ENCODE assay signal across 17 cellular contexts in genomic region chr17:64166876-64167275, GRCh38.
"Had no signal": no experiment of that assay in that cellular context is flagged by ENCODE, and none has a peak within 500 bp of the region (broad histone marks: within the 10 kb centered on the region; RNA-seq: fewer than 3 reads in every experiment).

No MANE protein-coding gene starts in this region.

- ATAC-seq: heart right ventricle; mucosa of descending colon; naive thymus-derived CD8-positive, alpha-beta T cell; stimulated activated naive CD8-positive, alpha-beta T cell treated with anti-CD3 and anti-CD28 coated beads, Interleukin-15, Interleukin-2, amounts not matched to agents 100 U/mL and 50 U/mL, for 24 hours had no signal

- H3K4me1 ChIP-seq: colonic mucosa, uterus had no signal

- H3K9me3 Mint-ChIP-seq: naive thymus-derived CD8-positive, alpha-beta T cell had no signal

- DNase-seq: colonic mucosa; dermis blood vessel endothelial cell; erythroblast; heart right ventricle; hypothalamus; kidney glomerular epithelial cell; mucosa of descending colon; naive thymus-derived CD8-positive, alpha-beta T cell; posterior cingulate gyrus; small intestine; stimulated activated CD4-positive, alpha-beta T cell treated with anti-CD3 and anti-CD28 coated beads, Interleukin-12 subunit alpha, Interleukin-12 subunit beta, amount 100 ng/mL, for 4 hours; stimulated activated naive CD8-positive, alpha-beta T cell treated with anti-CD3 and anti-CD28 coated beads, Interleukin-15, Interleukin-2, amounts not matched to agents 100 U/mL and 50 U/mL, for 24 hours; thyroid gland; upper lobe of left lung; uterus had no signal

- H3K27ac ChIP-seq: colonic mucosa, heart right ventricle, right atrium auricular region, suprapubic skin, thyroid gland, upper lobe of left lung, uterus had no signal

- H3K27me3 ChIP-seq: colonic mucosa, heart right ventricle, right atrium auricular region, suprapubic skin, thyroid gland, upper lobe of left lung, uterus had no signal

- H3K4me3 Mint-ChIP-seq: naive thymus-derived CD8-positive, alpha-beta T cell had no signal

- H3K9me3 ChIP-seq: colonic mucosa, heart right ventricle, mucosa of descending colon, right atrium auricular region, suprapubic skin, thyroid gland, upper lobe of left lung, uterus had no signal

- H3K27me3 Mint-ChIP-seq: naive thymus-derived CD8-positive, alpha-beta T cell had no signal

- H3K4me1 Mint-ChIP-seq: naive thymus-derived CD8-positive, alpha-beta T cell had no signal
